In genomic region chr10:97263971-97264370, GRCh38 we compare ENCODE assay signal across 18 cellular contexts. TPM values are rescaled to one million over a fixed set of nuclear protein-coding genes. Genes with fewer than 3 reads are reported as not detected.
A peak's percentile ranks its signal among the peaks of the same experiment; 100 is the strongest.
DNase-seq lines count a peak whose midpoint lies in the region; ATAC-seq and TF ChIP-seq lines count a peak whose summit lies in the region.
"Had no signal": no experiment of that assay in that cellular context is flagged by ENCODE, and none has a peak within 500 bp of the region (broad histone marks: within the 10 kb centered on the region; RNA-seq: fewer than 3 reads in every experiment).

No MANE protein-coding gene starts in this region.

- no peak for TF ChIP-seq EP300 in transverse colon (IDR thresholded peaks at IDR 0.05; ENCODE audit: low read depth)

- in situ Hi-C loops in transverse colon (cut with MboI; ENCODE audit: low pct_ligation_motif_present in 1 of 4, low pct_unique_long_range_greater_than_20kb in 1 of 4, low sequenced_read_pairs in 3 of 4), result no loop called here

- H3K4me3 ChIP-seq in HUES6 (ENCODE audit: low read depth, low read length) (no peak overlapping the region), transverse colon (no peak overlapping the region)
- H3K4me3 ChIP-seq: A549; BLaER1 treated with 17β-estradiol and CSF1 and Interleukin-3, amounts not matched to agents 10 nM and 100 nM; GM12878 had no signal

- no peak for ATAC-seq in GM21717 (IDR thresholded peaks at IDR 0.05; ENCODE audit: unreplicated experiment)
- ATAC-seq in HG02981 (IDR thresholded peaks at IDR 0.05; ENCODE audit: unreplicated experiment), result no peak
- ATAC-seq: A549; CD8-positive, alpha-beta T cell; GM12878 had no signal

- H3K9me3 ChIP-seq in HUES6 (ENCODE audit: control insufficient read depth, insufficient read depth, low read depth, low read length) (peaks cover 3% of the 10 kb centered on the region; the same call in 1 of the 2 replicates), transverse colon (no peaks in the 10 kb centered on the region)
- H3K9me3 ChIP-seq: A549, Caco-2 had no signal

- intact Hi-C loops in transverse colon (cut with DNase I; ENCODE audit: low total_unique reads), result no loop called here

- TF ChIP-seq CTCF in transverse colon (IDR thresholded peaks at IDR 0.05), result no peak

- H3K27ac ChIP-seq in HUES6 (ENCODE audit: low read depth, low read length) (peak overlapping the region; percentile 63; the same call in 1 of the 2 replicates), transverse colon (no peak overlapping the region)
- H3K27ac ChIP-seq: 22Rv1; A549; BLaER1 treated with 17β-estradiol and CSF1 and Interleukin-3, amounts not matched to agents 10 nM and 100 nM; C4-2B had no signal

- no peak overlapping the region for H3K9ac ChIP-seq in HUES6 (ENCODE audit: low read length)
- H3K9ac ChIP-seq: BLaER1 treated with 17β-estradiol and CSF1 and Interleukin-3, amounts not matched to agents 10 nM and 100 nM had no signal

- no peaks in the 10 kb centered on the region for H3K27me3 ChIP-seq in HUES6 (ENCODE audit: control insufficient read depth, insufficient read depth, low read length)
- H3K27me3 ChIP-seq in transverse colon, result no peaks in the 10 kb centered on the region
- H3K27me3 ChIP-seq: BLaER1 treated with 17β-estradiol and CSF1 and Interleukin-3, amounts not matched to agents 10 nM and 100 nM had no signal

- no peak for TF ChIP-seq POLR2A in transverse colon (IDR thresholded peaks at IDR 0.05)

- DNase-seq in ELF-1 (ENCODE audit: low read depth, low spot score), result peak; percentile 51
- peak; percentile 53 for DNase-seq in islet precursor cell
- no peak for DNase-seq in transverse colon
- DNase-seq: AML-193; Caco-2; Calu3; CD4-positive, alpha-beta T cell; CD8-positive, alpha-beta T cell; DMS79 treated with DMSO at 0.1 percent for 48 hours; GDM1 had no signal

- H3K36me3 ChIP-seq in HUES6 (ENCODE audit: control insufficient read depth, insufficient read depth, low read length) (peaks cover 34% of the 10 kb centered on the region), transverse colon (no peaks in the 10 kb centered on the region)

- 79 to 86% methylated on average over 3 to 5 of the region's 5 CpGs for WGBS in transverse colon (ENCODE audit: low coverage in 1 of 2), 2 donors

- H3K4me1 ChIP-seq in HUES6 (ENCODE audit: control insufficient read depth, insufficient read depth, low read length), result peaks cover 23% of the 10 kb centered on the region
- peaks cover 0 to 19% (median 4%) of the 10 kb centered on the region in 4 donors for H3K4me1 ChIP-seq in transverse colon
- H3K4me1 ChIP-seq: A549; BLaER1 treated with 17β-estradiol and CSF1 and Interleukin-3, amounts not matched to agents 10 nM and 100 nM had no signal

RNA-seq across cellular contexts. Expression of gene ARHGAP19, which starts 28.5 kb away (rescaled TPM):
- total RNA-seq in transverse colon, result 1 to 10 TPM; 4.5 to 8.4 (median 7.4) TPM

RNA-seq across cellular contexts. Expression of gene FRAT1, which starts 55.1 kb away (rescaled TPM):
- 10 to 100 TPM in 2 of 4 donors, 1 to 10 TPM in 2; 5.8 to 15.7 (median 10.3) TPM for total RNA-seq in transverse colon
